Comparison of ENCODE assay signal across 2 cellular contexts in the genomic region with DNA sequence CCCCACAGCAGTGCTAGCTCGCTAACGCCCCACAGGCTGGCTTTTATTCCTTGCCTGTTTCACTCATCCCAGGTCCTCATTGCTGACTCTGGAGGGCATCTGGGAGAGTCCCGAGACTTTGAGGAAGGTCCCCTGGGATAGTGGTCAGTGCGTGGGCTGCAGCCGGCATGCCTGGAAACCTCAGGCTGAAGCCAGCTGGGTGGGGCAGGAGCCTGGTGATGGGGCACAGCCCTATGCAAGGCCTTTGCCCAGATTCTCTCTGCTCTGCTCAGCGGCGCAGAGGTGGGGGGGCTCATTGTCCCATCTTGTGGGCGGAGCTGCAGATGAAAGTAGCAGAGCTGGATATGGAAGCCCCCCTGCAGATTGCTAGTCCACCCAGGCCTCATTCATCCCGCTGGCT.
TF ChIP-seq lines count a peak whose summit lies in the region.

No MANE protein-coding gene starts in this region.

TF ChIP-seq in liver, 16 proteins besides CTCF, POLR2A, EP300 and RAD21:
- TF ChIP-seq, protein P1, sequence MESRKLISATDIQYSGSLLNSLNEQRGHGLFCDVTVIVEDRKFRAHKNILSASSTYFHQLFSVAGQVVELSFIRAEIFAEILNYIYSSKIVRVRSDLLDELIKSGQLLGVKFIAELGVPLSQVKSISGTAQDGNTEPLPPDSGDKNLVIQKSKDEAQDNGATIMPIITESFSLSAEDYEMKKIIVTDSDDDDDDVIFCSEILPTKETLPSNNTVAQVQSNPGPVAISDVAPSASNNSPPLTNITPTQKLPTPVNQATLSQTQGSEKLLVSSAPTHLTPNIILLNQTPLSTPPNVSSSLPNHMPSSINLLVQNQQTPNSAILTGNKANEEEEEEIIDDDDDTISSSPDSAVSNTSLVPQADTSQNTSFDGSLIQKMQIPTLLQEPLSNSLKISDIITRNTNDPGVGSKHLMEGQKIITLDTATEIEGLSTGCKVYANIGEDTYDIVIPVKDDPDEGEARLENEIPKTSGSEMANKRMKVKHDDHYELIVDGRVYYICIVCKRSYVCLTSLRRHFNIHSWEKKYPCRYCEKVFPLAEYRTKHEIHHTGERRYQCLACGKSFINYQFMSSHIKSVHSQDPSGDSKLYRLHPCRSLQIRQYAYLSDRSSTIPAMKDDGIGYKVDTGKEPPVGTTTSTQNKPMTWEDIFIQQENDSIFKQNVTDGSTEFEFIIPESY (IDR thresholded peaks at IDR 0.05): no peak
- no peak for TF ChIP-seq FOXA2 (IDR thresholded peaks at IDR 0.05)
- no peak for TF ChIP-seq GABPA (IDR thresholded peaks at IDR 0.05 in 1 of 2, conservative IDR thresholded peaks at IDR 0.05 in 1 of 2)
- TF ChIP-seq NR2F2 (IDR thresholded peaks at IDR 0.05): no peak
- TF ChIP-seq TAF1 (conservative IDR thresholded peaks at IDR 0.05): no peak
- no peak for TF ChIP-seq SP1 (IDR thresholded peaks at IDR 0.05)
- TF ChIP-seq, protein P2, sequence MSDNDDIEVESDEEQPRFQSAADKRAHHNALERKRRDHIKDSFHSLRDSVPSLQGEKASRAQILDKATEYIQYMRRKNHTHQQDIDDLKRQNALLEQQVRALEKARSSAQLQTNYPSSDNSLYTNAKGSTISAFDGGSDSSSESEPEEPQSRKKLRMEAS (IDR thresholded peaks at IDR 0.05): no peak
- TF ChIP-seq RXRA (IDR thresholded peaks at IDR 0.05): no peak
- TF ChIP-seq HNF4A (conservative IDR thresholded peaks at IDR 0.05): no peak
- no peak for TF ChIP-seq FOXA1 (IDR thresholded peaks at IDR 0.05)
- no peak for TF ChIP-seq HNF4G (IDR thresholded peaks at IDR 0.05)
- TF ChIP-seq YY1 (IDR thresholded peaks at IDR 0.05): no peak
- no peak for TF ChIP-seq EGR1 (IDR thresholded peaks at IDR 0.05; ENCODE audit: low read depth in 2 of 2)
- no peak for TF ChIP-seq JUND (IDR thresholded peaks at IDR 0.05)
- TF ChIP-seq, protein P3, sequence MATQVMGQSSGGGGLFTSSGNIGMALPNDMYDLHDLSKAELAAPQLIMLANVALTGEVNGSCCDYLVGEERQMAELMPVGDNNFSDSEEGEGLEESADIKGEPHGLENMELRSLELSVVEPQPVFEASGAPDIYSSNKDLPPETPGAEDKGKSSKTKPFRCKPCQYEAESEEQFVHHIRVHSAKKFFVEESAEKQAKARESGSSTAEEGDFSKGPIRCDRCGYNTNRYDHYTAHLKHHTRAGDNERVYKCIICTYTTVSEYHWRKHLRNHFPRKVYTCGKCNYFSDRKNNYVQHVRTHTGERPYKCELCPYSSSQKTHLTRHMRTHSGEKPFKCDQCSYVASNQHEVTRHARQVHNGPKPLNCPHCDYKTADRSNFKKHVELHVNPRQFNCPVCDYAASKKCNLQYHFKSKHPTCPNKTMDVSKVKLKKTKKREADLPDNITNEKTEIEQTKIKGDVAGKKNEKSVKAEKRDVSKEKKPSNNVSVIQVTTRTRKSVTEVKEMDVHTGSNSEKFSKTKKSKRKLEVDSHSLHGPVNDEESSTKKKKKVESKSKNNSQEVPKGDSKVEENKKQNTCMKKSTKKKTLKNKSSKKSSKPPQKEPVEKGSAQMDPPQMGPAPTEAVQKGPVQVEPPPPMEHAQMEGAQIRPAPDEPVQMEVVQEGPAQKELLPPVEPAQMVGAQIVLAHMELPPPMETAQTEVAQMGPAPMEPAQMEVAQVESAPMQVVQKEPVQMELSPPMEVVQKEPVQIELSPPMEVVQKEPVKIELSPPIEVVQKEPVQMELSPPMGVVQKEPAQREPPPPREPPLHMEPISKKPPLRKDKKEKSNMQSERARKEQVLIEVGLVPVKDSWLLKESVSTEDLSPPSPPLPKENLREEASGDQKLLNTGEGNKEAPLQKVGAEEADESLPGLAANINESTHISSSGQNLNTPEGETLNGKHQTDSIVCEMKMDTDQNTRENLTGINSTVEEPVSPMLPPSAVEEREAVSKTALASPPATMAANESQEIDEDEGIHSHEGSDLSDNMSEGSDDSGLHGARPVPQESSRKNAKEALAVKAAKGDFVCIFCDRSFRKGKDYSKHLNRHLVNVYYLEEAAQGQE (IDR thresholded peaks at IDR 0.05): no peak
- TF ChIP-seq, protein P4, sequence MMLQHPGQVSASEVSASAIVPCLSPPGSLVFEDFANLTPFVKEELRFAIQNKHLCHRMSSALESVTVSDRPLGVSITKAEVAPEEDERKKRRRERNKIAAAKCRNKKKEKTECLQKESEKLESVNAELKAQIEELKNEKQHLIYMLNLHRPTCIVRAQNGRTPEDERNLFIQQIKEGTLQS (IDR thresholded peaks at IDR 0.05): no peak
TF ChIP-seq in liver: peak in this region for 0.

TF ChIP-seq in HepG2, 621 proteins besides CTCF, POLR2A, EP300 and RAD21 (continued from another document):
- TF ChIP-seq, protein P5, sequence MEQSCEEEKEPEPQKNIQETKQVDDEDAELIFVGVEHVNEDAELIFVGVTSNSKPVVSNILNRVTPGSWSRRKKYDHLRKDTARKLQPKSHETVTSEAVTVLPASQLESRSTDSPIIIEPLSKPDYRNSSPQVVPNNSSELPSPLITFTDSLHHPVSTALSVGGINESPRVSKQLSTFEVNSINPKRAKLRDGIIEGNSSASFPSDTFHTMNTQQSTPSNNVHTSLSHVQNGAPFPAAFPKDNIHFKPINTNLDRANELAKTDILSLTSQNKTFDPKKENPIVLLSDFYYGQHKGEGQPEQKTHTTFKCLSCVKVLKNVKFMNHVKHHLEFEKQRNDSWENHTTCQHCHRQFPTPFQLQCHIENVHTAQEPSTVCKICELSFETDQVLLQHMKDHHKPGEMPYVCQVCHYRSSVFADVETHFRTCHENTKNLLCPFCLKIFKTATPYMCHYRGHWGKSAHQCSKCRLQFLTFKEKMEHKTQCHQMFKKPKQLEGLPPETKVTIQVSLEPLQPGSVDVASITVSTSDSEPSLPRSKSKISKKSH (CRISPR knock-in tag; IDR thresholded peaks at IDR 0.05; ENCODE audit: borderline replicate concordance): no peak
- no peak for TF ChIP-seq KLF11 (CRISPR knock-in tag; IDR thresholded peaks at IDR 0.05)
- TF ChIP-seq, protein P6, sequence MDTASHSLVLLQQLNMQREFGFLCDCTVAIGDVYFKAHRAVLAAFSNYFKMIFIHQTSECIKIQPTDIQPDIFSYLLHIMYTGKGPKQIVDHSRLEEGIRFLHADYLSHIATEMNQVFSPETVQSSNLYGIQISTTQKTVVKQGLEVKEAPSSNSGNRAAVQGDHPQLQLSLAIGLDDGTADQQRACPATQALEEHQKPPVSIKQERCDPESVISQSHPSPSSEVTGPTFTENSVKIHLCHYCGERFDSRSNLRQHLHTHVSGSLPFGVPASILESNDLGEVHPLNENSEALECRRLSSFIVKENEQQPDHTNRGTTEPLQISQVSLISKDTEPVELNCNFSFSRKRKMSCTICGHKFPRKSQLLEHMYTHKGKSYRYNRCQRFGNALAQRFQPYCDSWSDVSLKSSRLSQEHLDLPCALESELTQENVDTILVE (CRISPR knock-in tag; IDR thresholded peaks at IDR 0.05): no peak
- no peak for TF ChIP-seq ZNF660 (CRISPR knock-in tag; IDR thresholded peaks at IDR 0.05; ENCODE audit: borderline replicate concordance, low read depth)
- TF ChIP-seq MXD4 (CRISPR knock-in tag; IDR thresholded peaks at IDR 0.05): no peak
- TF ChIP-seq, protein P7, sequence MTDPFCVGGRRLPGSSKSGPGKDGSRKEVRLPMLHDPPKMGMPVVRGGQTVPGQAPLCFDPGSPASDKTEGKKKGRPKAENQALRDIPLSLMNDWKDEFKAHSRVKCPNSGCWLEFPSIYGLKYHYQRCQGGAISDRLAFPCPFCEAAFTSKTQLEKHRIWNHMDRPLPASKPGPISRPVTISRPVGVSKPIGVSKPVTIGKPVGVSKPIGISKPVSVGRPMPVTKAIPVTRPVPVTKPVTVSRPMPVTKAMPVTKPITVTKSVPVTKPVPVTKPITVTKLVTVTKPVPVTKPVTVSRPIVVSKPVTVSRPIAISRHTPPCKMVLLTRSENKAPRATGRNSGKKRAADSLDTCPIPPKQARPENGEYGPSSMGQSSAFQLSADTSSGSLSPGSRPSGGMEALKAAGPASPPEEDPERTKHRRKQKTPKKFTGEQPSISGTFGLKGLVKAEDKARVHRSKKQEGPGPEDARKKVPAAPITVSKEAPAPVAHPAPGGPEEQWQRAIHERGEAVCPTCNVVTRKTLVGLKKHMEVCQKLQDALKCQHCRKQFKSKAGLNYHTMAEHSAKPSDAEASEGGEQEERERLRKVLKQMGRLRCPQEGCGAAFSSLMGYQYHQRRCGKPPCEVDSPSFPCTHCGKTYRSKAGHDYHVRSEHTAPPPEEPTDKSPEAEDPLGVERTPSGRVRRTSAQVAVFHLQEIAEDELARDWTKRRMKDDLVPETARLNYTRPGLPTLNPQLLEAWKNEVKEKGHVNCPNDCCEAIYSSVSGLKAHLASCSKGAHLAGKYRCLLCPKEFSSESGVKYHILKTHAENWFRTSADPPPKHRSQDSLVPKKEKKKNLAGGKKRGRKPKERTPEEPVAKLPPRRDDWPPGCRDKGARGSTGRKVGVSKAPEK (CRISPR knock-in tag; IDR thresholded peaks at IDR 0.05; ENCODE audit: borderline replicate concordance): no peak
- TF ChIP-seq JARID2 (CRISPR knock-in tag; IDR thresholded peaks at IDR 0.05; ENCODE audit: insufficient replicate concordance): no peak
- no peak for TF ChIP-seq PHB2 (IDR thresholded peaks at IDR 0.05; ENCODE audit: partially characterized antibody)
